18 cellular contexts compared by ENCODE assay signal in the genomic region with DNA sequence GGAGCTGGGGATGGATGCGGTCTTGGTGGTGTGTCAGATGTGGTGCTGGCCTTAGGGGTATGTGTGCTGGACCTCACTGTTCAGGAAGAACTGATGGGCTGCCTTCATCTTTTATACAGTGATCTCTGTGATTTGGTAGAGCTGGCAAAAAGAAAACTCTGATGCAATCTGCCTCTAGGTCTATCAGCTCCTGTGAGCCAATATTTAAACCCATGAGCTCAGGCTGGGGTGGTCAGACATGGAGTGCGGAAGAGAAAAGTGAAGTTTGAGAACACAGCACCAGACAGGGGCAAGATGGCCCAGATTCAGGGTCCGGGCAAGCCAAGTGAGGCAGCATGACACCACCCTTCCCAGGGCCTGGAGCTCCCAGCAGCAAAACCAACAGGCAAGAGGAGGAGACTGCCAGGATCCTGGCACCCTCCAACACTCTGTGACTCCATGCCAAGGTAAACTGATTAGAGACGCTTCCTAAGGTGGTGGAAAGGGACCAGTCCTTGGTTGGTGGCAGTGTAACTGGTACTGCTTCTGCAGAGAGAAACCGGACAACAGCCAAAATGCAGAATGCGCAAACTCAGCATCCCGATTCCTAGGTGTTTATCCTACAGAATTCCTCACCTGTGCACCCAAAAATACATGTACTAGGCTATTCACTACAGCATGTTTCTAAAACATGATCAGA.
DNase-seq lines count a peak whose midpoint lies in the region; FAIRE-seq and TF ChIP-seq lines count a peak whose summit lies in the region.
"Had no signal": no experiment of that assay in that cellular context is flagged by ENCODE, and none has a peak within 500 bp of the region (broad histone marks: within the 10 kb centered on the region; RNA-seq: fewer than 3 reads in every experiment).

No MANE protein-coding gene starts in this region.

- H3K4me1 Mint-ChIP-seq in astrocyte (ENCODE audit: low read depth, unreplicated experiment) (peaks cover 31% of the 10 kb centered on the region), immature natural killer cell (peaks cover 63 to 69% of the 10 kb centered on the region in 2 donors)

- H3K4me1 ChIP-seq in astrocyte (ENCODE audit: insufficient read depth, low read length) = peaks cover 33% of the 10 kb centered on the region
- H3K4me1 ChIP-seq in effector memory CD4-positive, alpha-beta T cell (ENCODE audit: control insufficient read depth, insufficient read depth, low read length, poor library complexity, severe bottlenecking) = no peaks in the 10 kb centered on the region
- H3K4me1 ChIP-seq: foreskin keratinocyte had no signal

- DNase-seq in NCI-H2081 (lab: John Stamatoyannopoulos, UW) (peak; percentile 35 to 63), NCI-H2081 treated with DMSO at 0.1 percent for 48 hours (lab: John Stamatoyannopoulos, UW) (no peak), astrocyte (ENCODE audit: low read depth) (no peak), immature natural killer cell (no peak), NCI-H226 (no peak), NAMALWA (ENCODE audit: low spot score) (no peak)
- no peak for DNase-seq in effector memory CD4-positive, alpha-beta T cell
- DNase-seq: 8988T; activated CD4-positive, alpha-beta memory T cell treated with anti-CD3 and anti-CD28 coated beads for 36 hours; brain microvascular endothelial cell; CD4-positive, CD25-positive, alpha-beta regulatory T cell; NCI-H510A; occipital lobe; stimulated activated naive CD8-positive, alpha-beta T cell treated with anti-CD3 and anti-CD28 coated beads, Interleukin-15, Interleukin-2, amounts not matched to agents 100 U/mL and 50 U/mL, for 24 hours had no signal

- no peak overlapping the region for H2AFZ ChIP-seq in astrocyte (ENCODE audit: low read depth, low read length)

- H3K4me3 Mint-ChIP-seq in astrocyte (ENCODE audit: unreplicated experiment) (no peak overlapping the region), immature natural killer cell (no peak overlapping the region)
- H3K4me3 Mint-ChIP-seq: activated CD4-positive, alpha-beta memory T cell treated with anti-CD3 and anti-CD28 coated beads for 36 hours; CD4-positive, CD25-positive, alpha-beta regulatory T cell had no signal

- peak overlapping the region; percentile 66 for H3K4me2 ChIP-seq in astrocyte (ENCODE audit: low read length)

- H3K9me3 ChIP-seq in astrocyte (ENCODE audit: insufficient read depth, low read depth, low read length) = no peaks in the 10 kb centered on the region
- no peaks in the 10 kb centered on the region for H3K9me3 ChIP-seq in effector memory CD4-positive, alpha-beta T cell (ENCODE audit: control insufficient read depth, low read length)

- peaks cover 57% of the 10 kb centered on the region for H4K20me1 ChIP-seq in astrocyte (ENCODE audit: insufficient read depth, low read length)

- no peaks in the 10 kb centered on the region for H3K79me2 ChIP-seq in astrocyte (ENCODE audit: insufficient read depth, low read length)

- H3K9me3 Mint-ChIP-seq in astrocyte (ENCODE audit: unreplicated experiment) (no peaks in the 10 kb centered on the region), immature natural killer cell (no peaks in the 10 kb centered on the region)
- H3K9me3 Mint-ChIP-seq: activated CD4-positive, alpha-beta memory T cell treated with anti-CD3 and anti-CD28 coated beads for 36 hours; activated T-helper 2 cell treated with anti-CD3 and anti-CD28 coated beads, Interferon-gamma antibody, Interleukin-2, Interleukin-4, amounts not matched to agents 10 μg/mL and 5 μg/mL and 100 μg/mL, durations not matched to agents 14 hours and 24 hours and 36 hours; CD4-positive, CD25-positive, alpha-beta regulatory T cell had no signal

- H3K36me3 Mint-ChIP-seq in astrocyte (ENCODE audit: low read depth, unreplicated experiment) (no peaks in the 10 kb centered on the region), immature natural killer cell (no peaks in the 10 kb centered on the region)
- H3K36me3 Mint-ChIP-seq: activated CD4-positive, alpha-beta memory T cell treated with anti-CD3 and anti-CD28 coated beads for 36 hours had no signal

- H3K27ac ChIP-seq in astrocyte (ENCODE audit: low read depth, low read length) (no peak overlapping the region), temporal lobe (ENCODE audit: low read depth, low read length) (peak overlapping the region; percentile 70)
- H3K27ac ChIP-seq in effector memory CD4-positive, alpha-beta T cell (ENCODE audit: insufficient read depth, low read length, poor library complexity, severe bottlenecking) = no peak overlapping the region
- H3K27ac ChIP-seq: brain microvascular endothelial cell, foreskin keratinocyte had no signal

- no peaks in the 10 kb centered on the region for H3K36me3 ChIP-seq in astrocyte (ENCODE audit: insufficient read depth, low read length)
- H3K36me3 ChIP-seq in effector memory CD4-positive, alpha-beta T cell (ENCODE audit: control insufficient read depth, insufficient read depth, low read length) = no peaks in the 10 kb centered on the region
- H3K36me3 ChIP-seq: brain microvascular endothelial cell had no signal

- H3K27ac Mint-ChIP-seq in astrocyte (ENCODE audit: unreplicated experiment) (no peak overlapping the region), immature natural killer cell (peak overlapping the region in 5 of 6 donors; percentile 19 to 72 (median 65))
- H3K27ac Mint-ChIP-seq: activated CD4-positive, alpha-beta memory T cell treated with anti-CD3 and anti-CD28 coated beads for 36 hours; activated T-helper 2 cell treated with anti-CD3 and anti-CD28 coated beads, Interferon-gamma antibody, Interleukin-2, Interleukin-4, amounts not matched to agents 10 μg/mL and 5 μg/mL and 100 μg/mL, durations not matched to agents 14 hours and 24 hours and 36 hours had no signal

- no peak overlapping the region for H3K4me3 ChIP-seq in astrocyte (ENCODE audit: insufficient read depth, low read depth, low read length)
- no peak overlapping the region for H3K4me3 ChIP-seq in effector memory CD4-positive, alpha-beta T cell (ENCODE audit: insufficient read depth, low read depth, low read length, poor library complexity, severe bottlenecking)

- FAIRE-seq in astrocyte (lab: Jason Lieb, UNC) = no peak
- FAIRE-seq: TTC549 had no signal

- peaks cover 3% of the 10 kb centered on the region for H3K27me3 ChIP-seq in astrocyte (ENCODE audit: insufficient read depth, low read length)
- H3K27me3 ChIP-seq in effector memory CD4-positive, alpha-beta T cell (replicated peaks; ENCODE audit: control insufficient read depth, insufficient read depth, low read length, poor library complexity, severe bottlenecking) = no peaks in the 10 kb centered on the region
- H3K27me3 ChIP-seq: brain microvascular endothelial cell, foreskin keratinocyte had no signal

- H3K27me3 Mint-ChIP-seq in astrocyte (ENCODE audit: low read depth, unreplicated experiment) (peaks cover 19% of the 10 kb centered on the region), immature natural killer cell (ENCODE audit: low read depth in 3 of 3) (peaks cover 0 to 1% (median 0%) of the 10 kb centered on the region in 3 donors)
- H3K27me3 Mint-ChIP-seq: activated CD4-positive, alpha-beta memory T cell treated with anti-CD3 and anti-CD28 coated beads for 36 hours; CD4-positive, CD25-positive, alpha-beta regulatory T cell had no signal

- TF ChIP-seq CTCF in astrocyte (IDR thresholded peaks at IDR 0.05; ENCODE audit: insufficient read depth, low read depth, low read length) = no peak

- H3K9ac ChIP-seq in astrocyte (ENCODE audit: low read length) = no peak overlapping the region

Comparison
In these comparisons a context has a peak if more than half of its experiments do, and no peak if none do; other contexts are left out.
1. DNase-seq: peak in NCI-H2081 (2 of 2); none in NCI-H2081 treated with DMSO at 0.1 percent for 48 hours (single experiment), astrocyte (single experiment), immature natural killer cell (0 of 3), NCI-H226 (single experiment), NAMALWA (single experiment) and effector memory CD4-positive, alpha-beta T cell (0 of 3).